ENCODE assay signal across 1 cellular context in genomic region chr10:72308320-72308987, GRCh38.
A peak's percentile ranks its signal among the peaks of the same experiment; 100 is the strongest.
TF ChIP-seq lines count a peak whose summit lies in the region.

No MANE protein-coding gene starts in this region.

TF ChIP-seq in HepG2, 621 proteins besides CTCF, POLR2A, EP300 and RAD21 (continued from another document and continues in another):
- TF ChIP-seq HNF4G (IDR thresholded peaks at IDR 0.05; ENCODE audit: borderline replicate concordance, low read depth, low read length) = 0 out of 2 replicates have a peak, but pooled peaks have one; percentile 9
- no peak for TF ChIP-seq HNF4G (CRISPR knock-in tag; IDR thresholded peaks at IDR 0.05; ENCODE audit: borderline replicate concordance, low read depth)
- TF ChIP-seq DNMT1 (CRISPR knock-in tag; IDR thresholded peaks at IDR 0.05) = no peak
- no peak for TF ChIP-seq ZSCAN30 (CRISPR knock-in tag; IDR thresholded peaks at IDR 0.05)
- TF ChIP-seq, protein P1, sequence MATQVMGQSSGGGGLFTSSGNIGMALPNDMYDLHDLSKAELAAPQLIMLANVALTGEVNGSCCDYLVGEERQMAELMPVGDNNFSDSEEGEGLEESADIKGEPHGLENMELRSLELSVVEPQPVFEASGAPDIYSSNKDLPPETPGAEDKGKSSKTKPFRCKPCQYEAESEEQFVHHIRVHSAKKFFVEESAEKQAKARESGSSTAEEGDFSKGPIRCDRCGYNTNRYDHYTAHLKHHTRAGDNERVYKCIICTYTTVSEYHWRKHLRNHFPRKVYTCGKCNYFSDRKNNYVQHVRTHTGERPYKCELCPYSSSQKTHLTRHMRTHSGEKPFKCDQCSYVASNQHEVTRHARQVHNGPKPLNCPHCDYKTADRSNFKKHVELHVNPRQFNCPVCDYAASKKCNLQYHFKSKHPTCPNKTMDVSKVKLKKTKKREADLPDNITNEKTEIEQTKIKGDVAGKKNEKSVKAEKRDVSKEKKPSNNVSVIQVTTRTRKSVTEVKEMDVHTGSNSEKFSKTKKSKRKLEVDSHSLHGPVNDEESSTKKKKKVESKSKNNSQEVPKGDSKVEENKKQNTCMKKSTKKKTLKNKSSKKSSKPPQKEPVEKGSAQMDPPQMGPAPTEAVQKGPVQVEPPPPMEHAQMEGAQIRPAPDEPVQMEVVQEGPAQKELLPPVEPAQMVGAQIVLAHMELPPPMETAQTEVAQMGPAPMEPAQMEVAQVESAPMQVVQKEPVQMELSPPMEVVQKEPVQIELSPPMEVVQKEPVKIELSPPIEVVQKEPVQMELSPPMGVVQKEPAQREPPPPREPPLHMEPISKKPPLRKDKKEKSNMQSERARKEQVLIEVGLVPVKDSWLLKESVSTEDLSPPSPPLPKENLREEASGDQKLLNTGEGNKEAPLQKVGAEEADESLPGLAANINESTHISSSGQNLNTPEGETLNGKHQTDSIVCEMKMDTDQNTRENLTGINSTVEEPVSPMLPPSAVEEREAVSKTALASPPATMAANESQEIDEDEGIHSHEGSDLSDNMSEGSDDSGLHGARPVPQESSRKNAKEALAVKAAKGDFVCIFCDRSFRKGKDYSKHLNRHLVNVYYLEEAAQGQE (IDR thresholded peaks at IDR 0.05; ENCODE audit: borderline replicate concordance in 1 of 2, low read depth in 1 of 2, low read length in 2 of 2) = no peak
- 0 out of 2 replicates have a peak, but pooled peaks have one; percentile 11 for TF ChIP-seq BCL6 (CRISPR knock-in tag; IDR thresholded peaks at IDR 0.05)
- TF ChIP-seq ZNF724P (CRISPR knock-in tag; IDR thresholded peaks at IDR 0.05; ENCODE audit: borderline replicate concordance) = no peak
- TF ChIP-seq PRMT3 (CRISPR knock-in tag; IDR thresholded peaks at IDR 0.05; ENCODE audit: borderline replicate concordance, low read depth) = no peak
- no peak for TF ChIP-seq KDM3A (CRISPR knock-in tag; IDR thresholded peaks at IDR 0.05; ENCODE audit: low read depth)
- no peak for TF ChIP-seq PHB2 (IDR thresholded peaks at IDR 0.05; ENCODE audit: partially characterized antibody)
- no peak for TF ChIP-seq PLRG1 (conservative IDR thresholded peaks at IDR 0.05)
- TF ChIP-seq, protein P2, sequence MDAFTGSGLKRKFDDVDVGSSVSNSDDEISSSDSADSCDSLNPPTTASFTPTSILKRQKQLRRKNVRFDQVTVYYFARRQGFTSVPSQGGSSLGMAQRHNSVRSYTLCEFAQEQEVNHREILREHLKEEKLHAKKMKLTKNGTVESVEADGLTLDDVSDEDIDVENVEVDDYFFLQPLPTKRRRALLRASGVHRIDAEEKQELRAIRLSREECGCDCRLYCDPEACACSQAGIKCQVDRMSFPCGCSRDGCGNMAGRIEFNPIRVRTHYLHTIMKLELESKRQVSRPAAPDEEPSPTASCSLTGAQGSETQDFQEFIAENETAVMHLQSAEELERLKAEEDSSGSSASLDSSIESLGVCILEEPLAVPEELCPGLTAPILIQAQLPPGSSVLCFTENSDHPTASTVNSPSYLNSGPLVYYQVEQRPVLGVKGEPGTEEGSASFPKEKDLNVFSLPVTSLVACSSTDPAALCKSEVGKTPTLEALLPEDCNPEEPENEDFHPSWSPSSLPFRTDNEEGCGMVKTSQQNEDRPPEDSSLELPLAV (CRISPR knock-in tag; conservative IDR thresholded peaks at IDR 0.05; ENCODE audit: low read depth) = no peak
- TF ChIP-seq, protein P3, sequence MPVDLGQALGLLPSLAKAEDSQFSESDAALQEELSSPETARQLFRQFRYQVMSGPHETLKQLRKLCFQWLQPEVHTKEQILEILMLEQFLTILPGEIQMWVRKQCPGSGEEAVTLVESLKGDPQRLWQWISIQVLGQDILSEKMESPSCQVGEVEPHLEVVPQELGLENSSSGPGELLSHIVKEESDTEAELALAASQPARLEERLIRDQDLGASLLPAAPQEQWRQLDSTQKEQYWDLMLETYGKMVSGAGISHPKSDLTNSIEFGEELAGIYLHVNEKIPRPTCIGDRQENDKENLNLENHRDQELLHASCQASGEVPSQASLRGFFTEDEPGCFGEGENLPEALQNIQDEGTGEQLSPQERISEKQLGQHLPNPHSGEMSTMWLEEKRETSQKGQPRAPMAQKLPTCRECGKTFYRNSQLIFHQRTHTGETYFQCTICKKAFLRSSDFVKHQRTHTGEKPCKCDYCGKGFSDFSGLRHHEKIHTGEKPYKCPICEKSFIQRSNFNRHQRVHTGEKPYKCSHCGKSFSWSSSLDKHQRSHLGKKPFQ (CRISPR knock-in tag; IDR thresholded peaks at IDR 0.05; ENCODE audit: insufficient replicate concordance) = peak; percentile 33
- TF ChIP-seq RCOR2 (CRISPR knock-in tag; IDR thresholded peaks at IDR 0.05) = peak; percentile 52; the same call in 1 of the 2 replicates
- TF ChIP-seq RNF2 (conservative IDR thresholded peaks at IDR 0.05; ENCODE audit: low read depth) = no peak
- TF ChIP-seq HIC2 (CRISPR knock-in tag; IDR thresholded peaks at IDR 0.05; ENCODE audit: low read depth) = no peak
- no peak for TF ChIP-seq STAG1 (CRISPR knock-in tag; IDR thresholded peaks at IDR 0.05)
- no peak for TF ChIP-seq GABPB1 (CRISPR knock-in tag; IDR thresholded peaks at IDR 0.05)
- TF ChIP-seq HNRNPK (IDR thresholded peaks at IDR 0.05; ENCODE audit: low read depth, low read length, poor library complexity, severe bottlenecking) = no peak
- peak; percentile 50 for TF ChIP-seq MAX (IDR thresholded peaks at IDR 0.05)
- TF ChIP-seq, protein P4, sequence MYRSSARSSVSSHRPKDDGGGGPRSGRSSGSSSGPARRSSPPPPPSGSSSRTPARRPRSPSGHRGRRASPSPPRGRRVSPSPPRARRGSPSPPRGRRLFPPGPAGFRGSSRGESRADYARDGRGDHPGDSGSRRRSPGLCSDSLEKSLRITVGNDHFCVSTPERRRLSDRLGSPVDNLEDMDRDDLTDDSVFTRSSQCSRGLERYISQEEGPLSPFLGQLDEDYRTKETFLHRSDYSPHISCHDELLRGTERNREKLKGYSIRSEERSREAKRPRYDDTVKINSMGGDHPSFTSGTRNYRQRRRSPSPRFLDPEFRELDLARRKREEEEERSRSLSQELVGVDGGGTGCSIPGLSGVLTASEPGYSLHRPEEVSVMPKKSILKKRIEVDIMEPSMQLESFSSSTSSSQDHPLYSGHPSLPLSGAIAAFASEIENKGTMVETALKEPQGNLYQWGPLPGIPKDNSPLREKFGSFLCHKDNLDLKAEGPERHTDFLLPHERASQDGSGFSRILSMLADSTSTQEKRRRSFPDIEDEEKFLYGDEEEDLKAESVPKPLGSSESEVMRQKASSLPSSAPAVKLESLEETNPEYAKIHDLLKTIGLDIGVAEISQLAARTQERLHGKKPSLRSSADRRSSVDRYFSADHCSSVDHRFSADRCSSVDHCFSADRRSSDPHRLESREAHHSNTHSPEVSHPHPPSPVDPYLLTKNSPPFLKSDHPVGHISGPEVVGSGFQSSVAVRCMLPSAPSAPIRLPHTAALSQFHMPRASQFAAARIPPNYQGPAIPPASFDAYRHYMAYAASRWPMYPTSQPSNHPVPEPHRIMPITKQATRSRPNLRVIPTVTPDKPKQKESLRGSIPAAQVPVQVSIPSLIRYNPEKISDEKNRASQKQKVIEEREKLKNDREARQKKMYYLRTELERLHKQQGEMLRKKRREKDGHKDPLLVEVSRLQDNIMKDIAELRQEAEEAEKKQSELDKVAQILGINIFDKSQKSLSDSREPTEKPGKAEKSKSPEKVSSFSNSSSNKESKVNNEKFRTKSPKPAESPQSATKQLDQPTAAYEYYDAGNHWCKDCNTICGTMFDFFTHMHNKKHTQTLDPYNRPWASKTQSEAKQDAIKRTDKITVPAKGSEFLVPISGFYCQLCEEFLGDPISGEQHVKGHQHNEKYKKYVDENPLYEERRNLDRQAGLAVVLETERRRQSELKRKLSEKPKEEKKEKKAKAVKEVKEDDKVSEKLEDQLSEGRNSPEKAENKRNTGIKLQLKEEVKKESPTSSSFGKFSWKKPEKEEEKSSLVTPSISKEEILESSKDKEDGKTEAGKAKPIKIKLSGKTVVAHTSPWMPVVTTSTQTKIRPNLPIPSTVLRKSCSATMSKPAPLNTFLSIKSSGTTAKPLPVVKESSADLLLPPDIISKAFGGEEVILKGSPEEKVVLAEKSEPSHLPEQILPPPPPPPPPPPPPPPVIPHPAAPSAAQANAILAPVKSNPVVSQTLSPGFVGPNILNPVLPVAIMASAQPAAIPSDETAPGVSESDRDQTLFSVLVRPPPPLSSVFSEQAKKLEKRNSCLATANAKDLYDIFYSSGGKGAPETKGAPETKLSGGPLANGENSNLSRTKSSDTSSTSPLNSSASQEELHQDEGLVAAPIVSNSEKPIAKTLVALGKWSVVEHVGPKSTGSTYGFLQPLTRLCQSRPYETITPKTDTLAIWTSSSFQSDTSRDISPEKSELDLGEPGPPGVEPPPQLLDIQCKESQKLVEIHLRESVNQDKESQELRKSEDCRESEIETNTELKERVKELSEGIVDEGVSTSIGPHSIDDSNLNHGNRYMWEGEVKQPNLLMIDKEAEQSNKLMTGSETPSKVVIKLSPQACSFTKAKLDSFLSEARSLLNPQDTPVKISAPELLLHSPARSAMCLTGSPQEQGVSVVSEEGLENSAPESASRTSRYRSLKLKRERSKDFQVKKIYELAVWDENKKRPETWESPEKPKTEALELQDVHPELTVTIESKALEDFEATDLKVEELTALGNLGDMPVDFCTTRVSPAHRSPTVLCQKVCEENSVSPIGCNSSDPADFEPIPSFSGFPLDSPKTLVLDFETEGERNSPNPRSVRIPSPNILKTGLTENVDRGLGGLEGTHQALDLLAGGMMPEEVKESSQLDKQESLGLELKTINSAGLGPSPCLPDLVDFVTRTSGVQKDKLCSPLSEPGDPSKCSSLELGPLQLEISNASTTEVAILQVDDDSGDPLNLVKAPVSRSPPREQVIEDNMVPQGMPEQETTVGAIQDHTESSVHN (CRISPR knock-in tag; IDR thresholded peaks at IDR 0.05) = no peak
- TF ChIP-seq MAFG (CRISPR knock-in tag; IDR thresholded peaks at IDR 0.05) = no peak
- no peak for TF ChIP-seq SP2 (CRISPR knock-in tag; IDR thresholded peaks at IDR 0.05)
- TF ChIP-seq NR2F6 (IDR thresholded peaks at IDR 0.05) = no peak
- peak; percentile 50 for TF ChIP-seq NR2F6 (CRISPR knock-in tag; IDR thresholded peaks at IDR 0.05)
- peak; percentile 32; the same call in 1 of the 2 replicates for TF ChIP-seq NCOA2 (CRISPR knock-in tag; IDR thresholded peaks at IDR 0.05)
- TF ChIP-seq, protein P5, sequence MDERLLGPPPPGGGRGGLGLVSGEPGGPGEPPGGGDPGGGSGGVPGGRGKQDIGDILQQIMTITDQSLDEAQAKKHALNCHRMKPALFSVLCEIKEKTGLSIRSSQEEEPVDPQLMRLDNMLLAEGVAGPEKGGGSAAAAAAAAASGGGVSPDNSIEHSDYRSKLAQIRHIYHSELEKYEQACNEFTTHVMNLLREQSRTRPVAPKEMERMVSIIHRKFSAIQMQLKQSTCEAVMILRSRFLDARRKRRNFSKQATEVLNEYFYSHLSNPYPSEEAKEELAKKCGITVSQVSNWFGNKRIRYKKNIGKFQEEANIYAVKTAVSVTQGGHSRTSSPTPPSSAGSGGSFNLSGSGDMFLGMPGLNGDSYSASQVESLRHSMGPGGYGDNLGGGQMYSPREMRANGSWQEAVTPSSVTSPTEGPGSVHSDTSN (CRISPR knock-in tag; IDR thresholded peaks at IDR 0.05) = no peak
- TF ChIP-seq TEAD3 (CRISPR knock-in tag; optimal IDR thresholded peaks at IDR 0.05; ENCODE audit: borderline replicate concordance) = peak; percentile 39
- TF ChIP-seq ZNF543 (CRISPR knock-in tag; IDR thresholded peaks at IDR 0.05) = no peak
- TF ChIP-seq, protein P6, sequence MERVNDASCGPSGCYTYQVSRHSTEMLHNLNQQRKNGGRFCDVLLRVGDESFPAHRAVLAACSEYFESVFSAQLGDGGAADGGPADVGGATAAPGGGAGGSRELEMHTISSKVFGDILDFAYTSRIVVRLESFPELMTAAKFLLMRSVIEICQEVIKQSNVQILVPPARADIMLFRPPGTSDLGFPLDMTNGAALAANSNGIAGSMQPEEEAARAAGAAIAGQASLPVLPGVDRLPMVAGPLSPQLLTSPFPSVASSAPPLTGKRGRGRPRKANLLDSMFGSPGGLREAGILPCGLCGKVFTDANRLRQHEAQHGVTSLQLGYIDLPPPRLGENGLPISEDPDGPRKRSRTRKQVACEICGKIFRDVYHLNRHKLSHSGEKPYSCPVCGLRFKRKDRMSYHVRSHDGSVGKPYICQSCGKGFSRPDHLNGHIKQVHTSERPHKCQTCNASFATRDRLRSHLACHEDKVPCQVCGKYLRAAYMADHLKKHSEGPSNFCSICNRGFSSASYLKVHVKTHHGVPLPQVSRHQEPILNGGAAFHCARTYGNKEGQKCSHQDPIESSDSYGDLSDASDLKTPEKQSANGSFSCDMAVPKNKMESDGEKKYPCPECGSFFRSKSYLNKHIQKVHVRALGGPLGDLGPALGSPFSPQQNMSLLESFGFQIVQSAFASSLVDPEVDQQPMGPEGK (CRISPR knock-in tag; IDR thresholded peaks at IDR 0.05) = peak; percentile 58
- TF ChIP-seq RELA (CRISPR knock-in tag; IDR thresholded peaks at IDR 0.05) = no peak
- no peak for TF ChIP-seq ZNF512 (CRISPR knock-in tag; IDR thresholded peaks at IDR 0.05)
- TF ChIP-seq ZNF713 (CRISPR knock-in tag; IDR thresholded peaks at IDR 0.05) = no peak
